Comparison of ENCODE assay signal across 19 cellular contexts in genomic region chr1:4118746-4119515, GRCh38.
A peak's percentile ranks its signal among the peaks of the same experiment; 100 is the strongest.
DNase-seq lines count a peak whose midpoint lies in the region; TF ChIP-seq lines count a peak whose summit lies in the region.
"Had no signal": no experiment of that assay in that cellular context is flagged by ENCODE, and none has a peak within 500 bp of the region (broad histone marks: within the 10 kb centered on the region; RNA-seq: fewer than 3 reads in every experiment).

No MANE protein-coding gene starts in this region.

- no peaks in the 10 kb centered on the region for H3K79me2 ChIP-seq in DOHH2 (ENCODE audit: control insufficient read depth, low read length)
- H3K79me2 ChIP-seq in OCI-LY1 (ENCODE audit: insufficient read depth, low read length) = no peaks in the 10 kb centered on the region

- no peaks in the 10 kb centered on the region for H3K36me3 ChIP-seq in DOHH2 (ENCODE audit: control insufficient read depth, low read length)
- H3K36me3 ChIP-seq in OCI-LY1 (ENCODE audit: insufficient read depth, low read length) = no peaks in the 10 kb centered on the region
- no peaks in the 10 kb centered on the region for H3K36me3 ChIP-seq in spleen

- H3K9me2 ChIP-seq in DOHH2 (replicated peaks; ENCODE audit: control insufficient read depth, low read length) (no peaks in the 10 kb centered on the region), OCI-LY1 (ENCODE audit: low read depth, low read length) (no peaks in the 10 kb centered on the region)

- no peak overlapping the region for H3K9ac ChIP-seq in OCI-LY1 (ENCODE audit: low read length)

- no peak overlapping the region; the same call in 1 of the 2 replicates for H3K27ac ChIP-seq in DOHH2 (ENCODE audit: low read depth, low read length)
- no peak overlapping the region for H3K27ac ChIP-seq in OCI-LY1 (ENCODE audit: low read depth, low read length, poor library complexity, severe bottlenecking)
- H3K27ac ChIP-seq in spleen = no peak overlapping the region
- H3K27ac ChIP-seq: SK-N-MC had no signal

- H4K20me1 ChIP-seq in DOHH2 (ENCODE audit: control insufficient read depth, insufficient read depth, low read depth, low read length) (no peaks in the 10 kb centered on the region), OCI-LY1 (ENCODE audit: insufficient read depth, low read length) (no peaks in the 10 kb centered on the region)

- intact Hi-C loops in spleen (cut with DNase I; ENCODE audit: low total_unique reads) = no loop called here

- DNase-seq in neural crest cell (ENCODE audit: low read depth, low spot score) (no peak), spleen (peak; percentile 36), HT-29 (ENCODE audit: low spot score) (no peak), C1 segment of cervical spinal cord (lab: John Stamatoyannopoulos, UW) (no peak)
- DNase-seq in stimulated activated CD4-positive, alpha-beta T cell treated with anti-CD3 and anti-CD28 coated beads, Interleukin-12 subunit alpha, Interleukin-12 subunit beta, amount 100 ng/mL, for 4 hours = no peak
- DNase-seq: ACHN; Caco-2; CD4-positive, CD25-positive, alpha-beta regulatory T cell; EL; NCI-H1048; NCI-H1436; NCI-H2029 treated with DMSO at 0.1 percent for 48 hours; NCI-H2171 treated with DMSO at 0.1 percent for 48 hours; OCI-M1; SHP77 had no signal

- H3K4me1 ChIP-seq in DOHH2 (ENCODE audit: control insufficient read depth, low read length) (peaks cover 18% of the 10 kb centered on the region), OCI-LY1 (ENCODE audit: insufficient read depth, low read length, severe bottlenecking) (peaks cover 7% of the 10 kb centered on the region), spleen (no peaks in the 10 kb centered on the region)
- H3K4me1 ChIP-seq: Caco-2 had no signal

- H3K4me2 ChIP-seq in DOHH2 (ENCODE audit: low read length) (peak overlapping the region; percentile 57), OCI-LY1 (ENCODE audit: low read length) (peak overlapping the region; percentile 53; the same call in 1 of the 2 replicates)

- no peaks in the 10 kb centered on the region for H3K4me1 Mint-ChIP-seq in neural crest cell
- H3K4me1 Mint-ChIP-seq: CD4-positive, CD25-positive, alpha-beta regulatory T cell had no signal

- H3F3A ChIP-seq in DOHH2 (ENCODE audit: control insufficient read depth, insufficient read depth) (no peaks in the 10 kb centered on the region), OCI-LY1 (ENCODE audit: insufficient read depth, low read length) (no peaks in the 10 kb centered on the region)

- H3K4me3 Mint-ChIP-seq in neural crest cell = no peak overlapping the region
- H3K4me3 Mint-ChIP-seq: CD4-positive, CD25-positive, alpha-beta regulatory T cell had no signal

- no peaks in the 10 kb centered on the region for H3K36me3 Mint-ChIP-seq in neural crest cell (ENCODE audit: low read depth)
- H3K36me3 Mint-ChIP-seq: CD4-positive, CD25-positive, alpha-beta regulatory T cell had no signal

- H3K9me3 ChIP-seq in DOHH2 (ENCODE audit: control insufficient read depth, insufficient read depth, low read length) = no peaks in the 10 kb centered on the region
- H3K9me3 ChIP-seq in OCI-LY1 (ENCODE audit: low read length) = peaks cover 2% of the 10 kb centered on the region; the same call in 1 of the 2 replicates
- peaks cover 0 to 24% (median 8%) of the 10 kb centered on the region in 8 donors for H3K9me3 ChIP-seq in spleen
- H3K9me3 ChIP-seq: Caco-2 had no signal

- H3K9me3 Mint-ChIP-seq in neural crest cell = peaks cover 2% of the 10 kb centered on the region

- peak overlapping the region; percentile 84 for H3K27ac Mint-ChIP-seq in neural crest cell (ENCODE audit: unreplicated experiment)
- H3K27ac Mint-ChIP-seq: CD4-positive, CD25-positive, alpha-beta regulatory T cell had no signal

- peak overlapping the region; percentile 48 for H3K4me3 ChIP-seq in DOHH2 (ENCODE audit: low read length)
- peak overlapping the region; percentile 31 for H3K4me3 ChIP-seq in OCI-LY1 (ENCODE audit: low read depth, low read length, poor library complexity, severe bottlenecking)
- no peak overlapping the region for H3K4me3 ChIP-seq in spleen
- H3K4me3 ChIP-seq: GM12878, SK-N-MC had no signal

- H3K27me3 ChIP-seq in DOHH2 (ENCODE audit: control insufficient read depth, low read length) (no peaks in the 10 kb centered on the region), OCI-LY1 (ENCODE audit: insufficient read depth, low read length) (peaks cover 30% of the 10 kb centered on the region; the same call in 1 of the 2 replicates), spleen (replicated peaks in 1 of 7) (peaks cover 0 to 27% (median 0%) of the 10 kb centered on the region in 7 donors)

- whole genome bisulfite sequencing in spleen, 5 donors = 50 to 64% (median 55%) methylated on average over 11 to 12 of the region's 12 CpGs

- TF ChIP-seq CTCF in DOHH2 (IDR thresholded peaks at IDR 0.05; ENCODE audit: low read depth, low read length, poor library complexity, severe bottlenecking) (no peak), OCI-LY1 (IDR thresholded peaks at IDR 0.05; ENCODE audit: low read length) (no peak), neural crest cell (conservative IDR thresholded peaks at IDR 0.05) (no peak), spleen (IDR thresholded peaks at IDR 0.05 in 8 of 11, conservative IDR thresholded peaks at IDR 0.05 in 3 of 11) (no peak)

- no peak overlapping the region for H2AFZ ChIP-seq in OCI-LY1 (ENCODE audit: low read length)

- no peaks in the 10 kb centered on the region for H3K27me3 Mint-ChIP-seq in neural crest cell (ENCODE audit: low read depth)
- H3K27me3 Mint-ChIP-seq: CD4-positive, CD25-positive, alpha-beta regulatory T cell had no signal

- TF ChIP-seq POLR2A in spleen (IDR thresholded peaks at IDR 0.05) = no peak

Comparison
In these comparisons a context has a peak if more than half of its experiments do, and no peak if none do; other contexts are left out.
1. H3K4me3 ChIP-seq: peak in DOHH2 (single experiment) and OCI-LY1 (single experiment); none in spleen (0 of 8).